In the genomic region with DNA sequence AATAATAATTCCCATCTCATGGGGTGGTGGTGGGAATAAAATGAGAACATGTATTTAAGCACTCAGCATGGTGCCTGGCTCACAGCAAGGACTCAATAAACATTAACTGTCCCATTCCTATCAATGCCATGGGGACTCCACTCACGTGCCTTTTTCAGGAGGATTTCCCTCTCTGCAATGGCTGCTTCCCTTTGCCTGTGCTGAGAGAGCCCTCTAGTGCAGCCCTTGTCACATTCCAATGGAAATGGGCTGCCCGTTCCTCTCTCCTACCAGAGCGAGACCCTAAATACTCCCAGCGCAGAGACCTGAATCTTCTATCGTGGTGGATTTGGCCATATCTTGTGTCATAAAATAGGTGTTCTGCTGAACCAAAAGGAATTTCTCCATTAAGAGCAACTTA, we compare ENCODE assay signal across 12 cellular contexts.
DNase-seq lines count a peak whose midpoint lies in the region; ATAC-seq and TF ChIP-seq lines count a peak whose summit lies in the region.
"Had no signal": no experiment of that assay in that cellular context is flagged by ENCODE, and none has a peak within 500 bp of the region (broad histone marks: within the 10 kb centered on the region; RNA-seq: fewer than 3 reads in every experiment).

No MANE protein-coding gene starts in this region.

- DNase-seq in AG08395 (ENCODE audit: low spot score) (peak; percentile 5), NB4 (ENCODE audit: low read depth) (peak; percentile 15), astrocyte of the hippocampus (ENCODE audit: low read depth, low spot score) (peak; percentile 46), left kidney (ENCODE audit: low read depth, low spot score) (peak; percentile 88), T-cell (no peak), GF-D8 (lab: John Stamatoyannopoulos, UW) (no peak)
- DNase-seq in stimulated activated CD4-positive, alpha-beta T cell treated with anti-CD3 and anti-CD28 coated beads, Interleukin-1b, Interleukin-23, amount 100 ng/mL, for 48 hours, result no peak
- DNase-seq: activated CD8-positive, alpha-beta memory T cell treated with anti-CD3 and anti-CD28 coated beads for 24 hours; CD8-positive, alpha-beta T cell; effector CD8-positive, alpha-beta T cell had no signal

- H3K9me3 Mint-ChIP-seq in T-cell, result peaks cover 0 to 6% (median 0%) of the 10 kb centered on the region in 3 donors
- H3K9me3 Mint-ChIP-seq: CD8-positive, alpha-beta T cell; mesothelial cell of epicardium had no signal

- CTCF ChIA-PET in T-cell (lab: Charles Lee), result no interaction called here

- H3K36me3 Mint-ChIP-seq in T-cell, result no peaks in the 10 kb centered on the region
- H3K36me3 Mint-ChIP-seq: CD8-positive, alpha-beta T cell; mesothelial cell of epicardium had no signal

- POLR2A ChIA-PET in T-cell (lab: Charles Lee), result no interaction called here

- H3K4me3 ChIP-seq in NB4 (ENCODE audit: low read depth, low read length), result no peak overlapping the region

- no peaks in the 10 kb centered on the region for H3K4me1 Mint-ChIP-seq in T-cell

- peak; percentile 15 for TF ChIP-seq CTCF in NB4 (IDR thresholded peaks at IDR 0.05; ENCODE audit: low read depth, low read length)

- no peak overlapping the region for H3K27ac Mint-ChIP-seq in T-cell
- H3K27ac Mint-ChIP-seq: CD8-positive, alpha-beta T cell; mesothelial cell of epicardium had no signal

- no peak overlapping the region for H3K4me3 Mint-ChIP-seq in T-cell
- H3K4me3 Mint-ChIP-seq: CD8-positive, alpha-beta T cell; mesothelial cell of epicardium had no signal

- no peak for TF ChIP-seq POLR2A in NB4 (IDR thresholded peaks at IDR 0.05; ENCODE audit: extremely low read depth, insufficient read length)

- peaks cover 28% of the 10 kb centered on the region in 2 donors for H3K27me3 Mint-ChIP-seq in T-cell

- ATAC-seq in T-cell (replicated peaks in 1 of 4), result no peak
- ATAC-seq in GM21576 (IDR thresholded peaks at IDR 0.05; ENCODE audit: unreplicated experiment), result no peak
- ATAC-seq: CD8-positive, alpha-beta T cell had no signal

Comparison
In these comparisons a context has a peak if more than half of its experiments do, and no peak if none do; other contexts are left out.
1. DNase-seq: peak in AG08395 (single experiment), NB4 (single experiment), astrocyte of the hippocampus (single experiment) and left kidney (single experiment); none in T-cell (0 of 34), stimulated activated CD4-positive, alpha-beta T cell treated with anti-CD3 and anti-CD28 coated beads, Interleukin-1b, Interleukin-23, amount 100 ng/mL, for 48 hours (single experiment) and GF-D8 (single experiment).